8 cellular contexts compared by ENCODE assay signal in genomic region chr6:52304917-52305316, GRCh38. TPM values are rescaled to one million over a fixed set of nuclear protein-coding genes. Genes with fewer than 3 reads are reported as not detected.
A peak's percentile ranks its signal among the peaks of the same experiment; 100 is the strongest.
DNase-seq lines count a peak whose midpoint lies in the region; ATAC-seq and TF ChIP-seq lines count a peak whose summit lies in the region.

No MANE protein-coding gene starts in this region.

- ATAC-seq in GM21619 (IDR thresholded peaks at IDR 0.05; ENCODE audit: unreplicated experiment) (peak; percentile 46), sciatic nerve (peak; percentile 81)

- no peaks in the 10 kb centered on the region for H3K4me1 ChIP-seq in SJCRH30

- no peaks in the 10 kb centered on the region for H3K36me3 ChIP-seq in SJCRH30

- H3K4me3 ChIP-seq in SJCRH30, result no peak overlapping the region

- H3K27me3 ChIP-seq in SJCRH30, result no peaks in the 10 kb centered on the region

- no peak for TF ChIP-seq CTCF in GM10266 (IDR thresholded peaks at IDR 0.05; ENCODE audit: control insufficient read depth, insufficient read depth, low read depth, missing control alignments)

- no peaks in the 10 kb centered on the region for H3K9me3 ChIP-seq in SJCRH30 (replicated peaks)

- DNase-seq in GM10266 (ENCODE audit: extremely low spot score) (peak; percentile 44), NAMALWA (ENCODE audit: low spot score) (peak; percentile 57), fibroblast of peridontal ligament (ENCODE audit: extremely low read depth) (peak; percentile 51), sciatic nerve (ENCODE audit: low spot score) (no peak), SJCRH30 (no peak), T1000 (lab: John Stamatoyannopoulos, UW) (no peak), NCI-H2029 (lab: John Stamatoyannopoulos, UW) (no peak)

- intact Hi-C loops in sciatic nerve (cut with DNase I), result no loop called here

- H3K27ac ChIP-seq in SJCRH30, result no peak overlapping the region

RNA-seq across cellular contexts. Expression of gene MCM3, which starts 20.4 kb away (rescaled TPM):
- 27.4 TPM for total RNA-seq in sciatic nerve
- 153 and 155 TPM in 2 replicates for total RNA-seq in SJCRH30 (2014; rRNA removed; shearing (Covaris generic))

RNA-seq across cellular contexts. Expression of gene PAQR8, which starts 57.0 kb away (rescaled TPM):
- total RNA-seq in sciatic nerve, result 24.3 TPM
- total RNA-seq in SJCRH30 (2014; rRNA removed; shearing (Covaris generic)), result 3.3 and 3.4 TPM in 2 replicates

Comparison
In these comparisons a context has a peak if more than half of its experiments do, and no peak if none do; other contexts are left out.
1. DNase-seq: peak in GM10266 (single experiment), NAMALWA (single experiment) and fibroblast of peridontal ligament (single experiment); none in sciatic nerve (single experiment), SJCRH30 (0 of 2), T1000 (single experiment) and NCI-H2029 (single experiment).